In genomic region chr17:68897557-68897956, GRCh38 we compare ENCODE assay signal across 9 cellular contexts. TPM values are rescaled to one million over a fixed set of nuclear protein-coding genes. Genes with fewer than 3 reads are reported as not detected.
"Had no signal": no experiment of that assay in that cellular context is flagged by ENCODE, and none has a peak within 500 bp of the region (broad histone marks: within the 10 kb centered on the region; RNA-seq: fewer than 3 reads in every experiment).

No MANE protein-coding gene starts in this region.

- FAIRE-seq: G401.6, GM12878, GM12891, GM12892, GM18507, GM19239 had no signal

- DNase-seq: GDM1, GF-D8 had no signal

- H3K4me3 ChIP-seq: GM12878 had no signal

- ATAC-seq: GM12878 had no signal

RNA-seq across cellular contexts. Expression of gene ABCA8, which starts 57.6 kb away (rescaled TPM):
- total RNA-seq: G401 had no signal
